ENCODE assay signal across 8 cellular contexts in genomic region chr12:71216725-71217579, GRCh38. TPM values are rescaled to one million over a fixed set of nuclear protein-coding genes. Genes with fewer than 3 reads are reported as not detected.
DNase-seq lines count a peak whose midpoint lies in the region; ATAC-seq and TF ChIP-seq lines count a peak whose summit lies in the region.

No MANE protein-coding gene starts in this region.

- no peak overlapping the region for H2BK15ac ChIP-seq in mesendoderm (replicated peaks; ENCODE audit: low read depth)

- H3K36me3 ChIP-seq in HEK293 (ENCODE audit: control insufficient read depth in 2 of 2, insufficient read depth in 1 of 2, low read length in 2 of 2) (no peaks in the 10 kb centered on the region), mesendoderm (ENCODE audit: control insufficient read depth, insufficient read depth, low read length) (no peaks in the 10 kb centered on the region)

- H2AK5ac ChIP-seq in mesendoderm (ENCODE audit: low read length), result no peak overlapping the region

- no peak overlapping the region for H4K8ac ChIP-seq in mesendoderm (ENCODE audit: low read depth, low read length)

- no TSS peak for BruUV-seq in Calu3 (replicated peaks; lab: Mats Ljungman, UMichigan)

- no peaks in the 10 kb centered on the region for H3K79me2 ChIP-seq in mesendoderm (ENCODE audit: control insufficient read depth, insufficient read depth, low read length)

- CTCF ChIA-PET in Calu3 (lab: Charles Lee) (interaction anchor here (0.6 to 1.1 kb wide), 4 partner anchors 15 to 433 kb away, joined by 3 to 4 read pairs (median 3); no protein-coding TSS in a partner anchor), HEK293 (lab: Yijun Ruan, JAX) (interaction anchor here (0.6 to 2.2 kb wide), 8 partner anchors 57 to 1388 kb away, joined by 3 to 7 read pairs (median 6); no protein-coding TSS in a partner anchor)

- H3K4ac ChIP-seq in mesendoderm (ENCODE audit: low read depth, low read length), result no peak overlapping the region

- H2BK120ac ChIP-seq in mesendoderm (ENCODE audit: low read depth, low read length), result no peak overlapping the region

- no peak for ATAC-seq in HG02623 (IDR thresholded peaks at IDR 0.05; ENCODE audit: unreplicated experiment)

- no peak overlapping the region for H3K4me3 Mint-ChIP-seq in Calu3 (ENCODE audit: low read depth, unreplicated experiment)

- no peak overlapping the region for H2BK5ac ChIP-seq in mesendoderm (ENCODE audit: low read length)

- no peaks in the 10 kb centered on the region for H3K9me3 Mint-ChIP-seq in Calu3 (ENCODE audit: low read depth, unreplicated experiment)

- no peaks in the 10 kb centered on the region for H3K27me3 ChIP-seq in mesendoderm (ENCODE audit: insufficient read depth, low read length, poor library complexity)

- no peak overlapping the region for H3K23ac ChIP-seq in mesendoderm (ENCODE audit: low read length)

- peak; percentile 47 for TF ChIP-seq CTCF in Calu3 (IDR thresholded peaks at IDR 0.05; ENCODE audit: unreplicated experiment)
- TF ChIP-seq CTCF in HEK293 (tag by site-specific recombination; IDR thresholded peaks at IDR 0.05), result 0 out of 2 replicates have a peak, but pooled peaks have one; percentile 39

- intact Hi-C loops in Calu3 (cut with micrococcal nuclease; ENCODE audit: unreplicated experiment), result loop anchor here (1.0 to 10.0 kb wide), 5 partner anchors 54 to 528 kb away; no protein-coding TSS in a partner anchor

- H3K18ac ChIP-seq in mesendoderm (ENCODE audit: low read length), result no peak overlapping the region

- POLR2A ChIA-PET in HEK293 (lab: Yijun Ruan, JAX), result no interaction called here

- H3K4me1 Mint-ChIP-seq in Calu3 (ENCODE audit: low read depth, unreplicated experiment), result peaks cover 40% of the 10 kb centered on the region

- no peak overlapping the region for H3K9ac ChIP-seq in mesendoderm (ENCODE audit: low read length)

- no peaks in the 10 kb centered on the region for H3K79me1 ChIP-seq in mesendoderm (ENCODE audit: low read length)

- H3K4me3 ChIP-seq in HEK293 (ENCODE audit: low read depth, low read length), result no peak overlapping the region
- no peak overlapping the region for H3K4me3 ChIP-seq in mesendoderm (ENCODE audit: low read length)

- peak overlapping the region; percentile 34 for H3K56ac ChIP-seq in mesendoderm (ENCODE audit: low read length)

- no peak overlapping the region for H4K5ac ChIP-seq in mesendoderm (ENCODE audit: low read length)

- H3K4me2 ChIP-seq in mesendoderm (ENCODE audit: low read length), result no peak overlapping the region

- H3K36me3 Mint-ChIP-seq in Calu3 (ENCODE audit: insufficient read depth, unreplicated experiment), result no peaks in the 10 kb centered on the region

- DNase-seq in Calu3 (peak; percentile 65), NCI-H524 (lab: John Stamatoyannopoulos, UW) (peak; percentile 13 to 70), cerebellar cortex (ENCODE audit: low spot score) (peak; percentile 25), mesendoderm (peak; percentile 66)
- DNase-seq in activated CD4-positive, alpha-beta T cell treated with anti-CD3 and anti-CD28 coated beads, Interleukin-2, amount 50 U/mL, for 4 hours, result no peak
- DNase-seq in activated CD8-positive, alpha-beta memory T cell treated with anti-CD3 and anti-CD28 coated beads for 24 hours, result no peak

- peak overlapping the region; percentile 84 for H3K27ac Mint-ChIP-seq in Calu3 (ENCODE audit: unreplicated experiment)

- H3K27me3 Mint-ChIP-seq in Calu3 (ENCODE audit: unreplicated experiment), result no peaks in the 10 kb centered on the region

- WGBS in mesendoderm (ENCODE audit: extremely low coverage, insufficient coverage, low lambda C conversion rate), result no CpG with 5 or more reads among the region's 4 CpGs

- H3K9me3 ChIP-seq in HEK293 (ENCODE audit: control insufficient read depth, insufficient read depth, low read depth, low read length), result no peaks in the 10 kb centered on the region

- H3K4me1 ChIP-seq in HEK293 (ENCODE audit: control insufficient read depth, insufficient read depth, low read length), result no peaks in the 10 kb centered on the region
- no peaks in the 10 kb centered on the region for H3K4me1 ChIP-seq in mesendoderm (ENCODE audit: control insufficient read depth, low read depth, low read length)

- H3K27ac ChIP-seq in HEK293 (ENCODE audit: extremely low read depth, low read depth, low read length) (no peak overlapping the region), mesendoderm (ENCODE audit: low read depth, low read length) (no peak overlapping the region)

TF ChIP-seq in HEK293, 187 proteins besides CTCF, POLR2A, EP300 and RAD21:
- TF ChIP-seq ZNF473 (tag by site-specific recombination; IDR thresholded peaks at IDR 0.05) (no peak), SETDB1 (IDR thresholded peaks at IDR 0.05; ENCODE audit: insufficient read length, low read length) (no peak), ZNF660 (tag by site-specific recombination; IDR thresholded peaks at IDR 0.05) (0 out of 2 replicates have a peak, but pooled peaks have one; percentile 33), PBX3 (CRISPR knock-in tag; IDR thresholded peaks at IDR 0.05) (no peak), ZXDB (tag by site-specific recombination; IDR thresholded peaks at IDR 0.05) (no peak), GLIS2 (tag by site-specific recombination; IDR thresholded peaks at IDR 0.05) (no peak), ZNF280C (tag by site-specific recombination; IDR thresholded peaks at IDR 0.05) (no peak), GLI4 (tag by site-specific recombination; IDR thresholded peaks at IDR 0.05) (no peak), ZNF341 (tag by site-specific recombination; IDR thresholded peaks at IDR 0.05; ENCODE audit: low read depth) (no peak), ZNF426 (tag by site-specific recombination; IDR thresholded peaks at IDR 0.05) (no peak), TCF7L2 (IDR thresholded peaks at IDR 0.05; ENCODE audit: borderline replicate concordance, low read depth, low read length) (no peak), ZNF133 (tag by site-specific recombination; IDR thresholded peaks at IDR 0.05) (no peak), AEBP2 (tag by site-specific recombination; IDR thresholded peaks at IDR 0.05; ENCODE audit: borderline replicate concordance) (no peak), KLF16 (tag by site-specific recombination; IDR thresholded peaks at IDR 0.05) (no peak), ZNF654 (tag by site-specific recombination; IDR thresholded peaks at IDR 0.05; ENCODE audit: low read depth) (peak; percentile 55), PRDM4 (tag by site-specific recombination; IDR thresholded peaks at IDR 0.05) (no peak)

RNA-seq across cellular contexts. Expression of gene TSPAN8, which starts 59.2 kb away (rescaled TPM):
- 289 and 384 TPM in 2 replicates for total RNA-seq in Calu3 (2022)
- polyA plus RNA-seq in mesendoderm (2013, experiment 1 of 2), result not detected
- polyA plus RNA-seq in mesendoderm (2013, experiment 2 of 2), result not detected

Comparison
In these comparisons a context has a peak if more than half of its experiments do, and no peak if none do; other contexts are left out.
1. DNase-seq: peak in Calu3 (single experiment), NCI-H524 (2 of 2), cerebellar cortex (single experiment) and mesendoderm (single experiment); none in activated CD4-positive, alpha-beta T cell treated with anti-CD3 and anti-CD28 coated beads, Interleukin-2, amount 50 U/mL, for 4 hours (0 of 2) and activated CD8-positive, alpha-beta memory T cell treated with anti-CD3 and anti-CD28 coated beads for 24 hours (single experiment).